ENCODE assay signal across 1 cellular context in genomic region chr1:1400576-1401456, GRCh38.
TF ChIP-seq lines count a peak whose summit lies in the region.

No MANE protein-coding gene starts in this region.

TF ChIP-seq in HepG2, 621 proteins besides CTCF, POLR2A, EP300 and RAD21 (continued from another document and continues in another):
- peak; percentile 92 for TF ChIP-seq ZNF574 (CRISPR knock-in tag; IDR thresholded peaks at IDR 0.05)
- no peak for TF ChIP-seq FLYWCH1 (CRISPR knock-in tag; IDR thresholded peaks at IDR 0.05)
- no peak for TF ChIP-seq RFX3 (CRISPR knock-in tag; IDR thresholded peaks at IDR 0.05)
- TF ChIP-seq GTF3A (CRISPR knock-in tag; conservative IDR thresholded peaks at IDR 0.05): peak; percentile 86; the same call in 1 of the 2 replicates
- peak; percentile 70; the same call in 1 of the 2 replicates for TF ChIP-seq BCL3 (CRISPR knock-in tag; IDR thresholded peaks at IDR 0.05)
- no peak for TF ChIP-seq NFE2L1 (CRISPR knock-in tag; IDR thresholded peaks at IDR 0.05; ENCODE audit: borderline replicate concordance)
- TF ChIP-seq KAT8 (CRISPR knock-in tag; IDR thresholded peaks at IDR 0.05): peak; percentile 92
- TF ChIP-seq NFKBIZ (CRISPR knock-in tag; IDR thresholded peaks at IDR 0.05): peak; percentile 70; the same call in 1 of the 2 replicates
- TF ChIP-seq ZNF850 (CRISPR knock-in tag; conservative IDR thresholded peaks at IDR 0.05): no peak
- TF ChIP-seq DR1 (CRISPR knock-in tag; IDR thresholded peaks at IDR 0.05): no peak
- TF ChIP-seq ZGPAT (CRISPR knock-in tag; IDR thresholded peaks at IDR 0.05): peak; percentile 96
- TF ChIP-seq ZBTB42 (CRISPR knock-in tag; IDR thresholded peaks at IDR 0.05): no peak
- TF ChIP-seq PPARG (CRISPR knock-in tag; conservative IDR thresholded peaks at IDR 0.05): peak; percentile 79; the same call in 1 of the 2 replicates
- TF ChIP-seq CCAR2 (optimal IDR thresholded peaks at IDR 0.05; ENCODE audit: low read depth, low read length): peak; percentile 45
- TF ChIP-seq ZNF142 (CRISPR knock-in tag; IDR thresholded peaks at IDR 0.05): 0 out of 2 replicates have a peak, but pooled peaks have one; percentile 63
- TF ChIP-seq RFXANK (CRISPR knock-in tag; IDR thresholded peaks at IDR 0.05): peak; percentile 79; the same call in 1 of the 2 replicates
- peak; percentile 97 for TF ChIP-seq ZBTB8A (CRISPR knock-in tag; IDR thresholded peaks at IDR 0.05; ENCODE audit: borderline replicate concordance, low read depth)
- 0 out of 2 replicates have a peak, but pooled peaks have one; percentile 52 for TF ChIP-seq ZBTB10 (CRISPR knock-in tag; IDR thresholded peaks at IDR 0.05; ENCODE audit: borderline replicate concordance)
- no peak for TF ChIP-seq ZNF549 (CRISPR knock-in tag; IDR thresholded peaks at IDR 0.05)
- TF ChIP-seq ZKSCAN1 (IDR thresholded peaks at IDR 0.05; ENCODE audit: low read length): peak; percentile 61; the same call in 1 of the 2 replicates
- TF ChIP-seq SMAD1 (CRISPR knock-in tag; IDR thresholded peaks at IDR 0.05; ENCODE audit: borderline replicate concordance, low read depth): peak; percentile 81; the same call in 1 of the 2 replicates
- TF ChIP-seq RFXAP (CRISPR knock-in tag; IDR thresholded peaks at IDR 0.05; ENCODE audit: borderline replicate concordance): peak; percentile 87; the same call in 1 of the 2 replicates
- peak; percentile 74; the same call in 1 of the 2 replicates for TF ChIP-seq ATF6 (CRISPR knock-in tag; conservative IDR thresholded peaks at IDR 0.05)
- peak; percentile 59; the same call in 1 of the 2 replicates for TF ChIP-seq MZF1 (CRISPR knock-in tag; IDR thresholded peaks at IDR 0.05; ENCODE audit: borderline replicate concordance)
- TF ChIP-seq NPAS2 (CRISPR knock-in tag; IDR thresholded peaks at IDR 0.05; ENCODE audit: borderline replicate concordance): no peak
- TF ChIP-seq JUND (CRISPR knock-in tag; IDR thresholded peaks at IDR 0.05): peak; percentile 84
- peak; percentile 94 for TF ChIP-seq PATZ1 (CRISPR knock-in tag; IDR thresholded peaks at IDR 0.05)
- no peak; the same call in 1 of the 2 replicates for TF ChIP-seq ZBTB1 (CRISPR knock-in tag; IDR thresholded peaks at IDR 0.05; ENCODE audit: borderline replicate concordance)
- TF ChIP-seq HOXA9 (CRISPR knock-in tag; IDR thresholded peaks at IDR 0.05; ENCODE audit: borderline replicate concordance): peak; percentile 86; the same call in 1 of the 2 replicates
- TF ChIP-seq HOXD1 (CRISPR knock-in tag; IDR thresholded peaks at IDR 0.05): peak; percentile 96
- TF ChIP-seq ELK4 (CRISPR knock-in tag; IDR thresholded peaks at IDR 0.05; ENCODE audit: borderline replicate concordance): no peak
- no peak; the same call in 1 of the 2 replicates for TF ChIP-seq ZNF274 (CRISPR knock-in tag; IDR thresholded peaks at IDR 0.05)
- TF ChIP-seq FOXJ3 (CRISPR knock-in tag; IDR thresholded peaks at IDR 0.05; ENCODE audit: borderline replicate concordance): peak; percentile 96
- peak; percentile 74 for TF ChIP-seq YY1 (IDR thresholded peaks at IDR 0.05; ENCODE audit: insufficient read depth, insufficient replicate concordance, low read depth, low read length)
- TF ChIP-seq MAFK (conservative IDR thresholded peaks at IDR 0.05 in 1 of 2, IDR thresholded peaks at IDR 0.05 in 1 of 2; ENCODE audit: low read length in 2 of 2): no peak
